ENCODE assay signal across 1 cellular context in the genomic region with DNA sequence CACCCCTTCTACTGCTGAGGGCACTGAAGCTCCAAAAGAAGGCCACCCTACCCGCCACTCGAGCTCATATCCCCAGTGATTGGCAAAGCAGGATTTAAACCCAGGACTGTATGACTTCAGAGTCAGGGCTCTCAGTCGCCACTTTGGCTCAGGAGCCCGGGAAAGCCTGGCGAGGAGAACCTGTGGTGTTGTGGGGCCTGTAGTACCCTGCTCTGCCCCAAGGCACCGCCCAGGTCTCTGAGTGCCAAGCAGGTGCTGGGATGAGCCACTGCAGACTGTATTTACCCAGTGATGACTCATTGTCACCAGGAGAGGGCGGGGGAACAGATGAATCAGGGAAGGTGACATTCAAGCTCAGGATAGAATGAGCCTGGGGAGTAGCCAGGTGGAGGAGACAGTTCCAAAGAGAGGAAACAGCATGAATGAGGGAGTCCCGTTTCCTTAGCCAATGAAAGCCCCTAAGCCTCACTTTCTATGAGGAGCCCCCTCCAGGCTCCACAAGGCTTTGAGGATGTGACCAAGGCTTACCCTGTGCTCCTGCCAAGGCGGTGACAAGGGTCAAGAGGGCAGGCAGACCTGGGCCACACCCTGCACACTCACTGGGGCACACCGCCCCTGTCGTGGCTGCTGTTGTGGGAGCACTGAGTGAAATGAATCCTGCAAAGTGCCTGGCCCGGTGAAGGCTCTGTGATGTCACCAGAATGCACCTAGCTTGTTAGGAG.
TF ChIP-seq lines count a peak whose summit lies in the region.

No MANE protein-coding gene starts in this region.

TF ChIP-seq in HepG2, 621 proteins besides CTCF, POLR2A, EP300 and RAD21 (continued from another document and continues in another):
- TF ChIP-seq, protein P1, sequence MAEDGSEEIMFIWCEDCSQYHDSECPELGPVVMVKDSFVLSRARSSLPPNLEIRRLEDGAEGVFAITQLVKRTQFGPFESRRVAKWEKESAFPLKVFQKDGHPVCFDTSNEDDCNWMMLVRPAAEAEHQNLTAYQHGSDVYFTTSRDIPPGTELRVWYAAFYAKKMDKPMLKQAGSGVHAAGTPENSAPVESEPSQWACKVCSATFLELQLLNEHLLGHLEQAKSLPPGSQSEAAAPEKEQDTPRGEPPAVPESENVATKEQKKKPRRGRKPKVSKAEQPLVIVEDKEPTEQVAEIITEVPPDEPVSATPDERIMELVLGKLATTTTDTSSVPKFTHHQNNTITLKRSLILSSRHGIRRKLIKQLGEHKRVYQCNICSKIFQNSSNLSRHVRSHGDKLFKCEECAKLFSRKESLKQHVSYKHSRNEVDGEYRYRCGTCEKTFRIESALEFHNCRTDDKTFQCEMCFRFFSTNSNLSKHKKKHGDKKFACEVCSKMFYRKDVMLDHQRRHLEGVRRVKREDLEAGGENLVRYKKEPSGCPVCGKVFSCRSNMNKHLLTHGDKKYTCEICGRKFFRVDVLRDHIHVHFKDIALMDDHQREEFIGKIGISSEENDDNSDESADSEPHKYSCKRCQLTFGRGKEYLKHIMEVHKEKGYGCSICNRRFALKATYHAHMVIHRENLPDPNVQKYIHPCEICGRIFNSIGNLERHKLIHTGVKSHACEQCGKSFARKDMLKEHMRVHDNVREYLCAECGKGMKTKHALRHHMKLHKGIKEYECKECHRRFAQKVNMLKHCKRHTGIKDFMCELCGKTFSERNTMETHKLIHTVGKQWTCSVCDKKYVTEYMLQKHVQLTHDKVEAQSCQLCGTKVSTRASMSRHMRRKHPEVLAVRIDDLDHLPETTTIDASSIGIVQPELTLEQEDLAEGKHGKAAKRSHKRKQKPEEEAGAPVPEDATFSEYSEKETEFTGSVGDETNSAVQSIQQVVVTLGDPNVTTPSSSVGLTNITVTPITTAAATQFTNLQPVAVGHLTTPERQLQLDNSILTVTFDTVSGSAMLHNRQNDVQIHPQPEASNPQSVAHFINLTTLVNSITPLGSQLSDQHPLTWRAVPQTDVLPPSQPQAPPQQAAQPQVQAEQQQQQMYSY (CRISPR knock-in tag; IDR thresholded peaks at IDR 0.05) = peak; percentile 31; the same call in 1 of the 2 replicates
- TF ChIP-seq MEIS2 (CRISPR knock-in tag; IDR thresholded peaks at IDR 0.05) = no peak
- TF ChIP-seq SRSF4 (IDR thresholded peaks at IDR 0.05; ENCODE audit: low read depth, low read length, poor library complexity, severe bottlenecking) = no peak
- TF ChIP-seq RBM39 (IDR thresholded peaks at IDR 0.05; ENCODE audit: low read depth, low read length, poor library complexity, severe bottlenecking) = no peak
- TF ChIP-seq, protein P2, sequence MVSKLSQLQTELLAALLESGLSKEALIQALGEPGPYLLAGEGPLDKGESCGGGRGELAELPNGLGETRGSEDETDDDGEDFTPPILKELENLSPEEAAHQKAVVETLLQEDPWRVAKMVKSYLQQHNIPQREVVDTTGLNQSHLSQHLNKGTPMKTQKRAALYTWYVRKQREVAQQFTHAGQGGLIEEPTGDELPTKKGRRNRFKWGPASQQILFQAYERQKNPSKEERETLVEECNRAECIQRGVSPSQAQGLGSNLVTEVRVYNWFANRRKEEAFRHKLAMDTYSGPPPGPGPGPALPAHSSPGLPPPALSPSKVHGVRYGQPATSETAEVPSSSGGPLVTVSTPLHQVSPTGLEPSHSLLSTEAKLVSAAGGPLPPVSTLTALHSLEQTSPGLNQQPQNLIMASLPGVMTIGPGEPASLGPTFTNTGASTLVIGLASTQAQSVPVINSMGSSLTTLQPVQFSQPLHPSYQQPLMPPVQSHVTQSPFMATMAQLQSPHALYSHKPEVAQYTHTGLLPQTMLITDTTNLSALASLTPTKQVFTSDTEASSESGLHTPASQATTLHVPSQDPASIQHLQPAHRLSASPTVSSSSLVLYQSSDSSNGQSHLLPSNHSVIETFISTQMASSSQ (IDR thresholded peaks at IDR 0.05; ENCODE audit: low read depth) = no peak
- TF ChIP-seq, protein P2 (CRISPR knock-in tag; IDR thresholded peaks at IDR 0.05; ENCODE audit: borderline replicate concordance) = peak; percentile 50; the same call in 1 of the 2 replicates
- TF ChIP-seq, protein P3, sequence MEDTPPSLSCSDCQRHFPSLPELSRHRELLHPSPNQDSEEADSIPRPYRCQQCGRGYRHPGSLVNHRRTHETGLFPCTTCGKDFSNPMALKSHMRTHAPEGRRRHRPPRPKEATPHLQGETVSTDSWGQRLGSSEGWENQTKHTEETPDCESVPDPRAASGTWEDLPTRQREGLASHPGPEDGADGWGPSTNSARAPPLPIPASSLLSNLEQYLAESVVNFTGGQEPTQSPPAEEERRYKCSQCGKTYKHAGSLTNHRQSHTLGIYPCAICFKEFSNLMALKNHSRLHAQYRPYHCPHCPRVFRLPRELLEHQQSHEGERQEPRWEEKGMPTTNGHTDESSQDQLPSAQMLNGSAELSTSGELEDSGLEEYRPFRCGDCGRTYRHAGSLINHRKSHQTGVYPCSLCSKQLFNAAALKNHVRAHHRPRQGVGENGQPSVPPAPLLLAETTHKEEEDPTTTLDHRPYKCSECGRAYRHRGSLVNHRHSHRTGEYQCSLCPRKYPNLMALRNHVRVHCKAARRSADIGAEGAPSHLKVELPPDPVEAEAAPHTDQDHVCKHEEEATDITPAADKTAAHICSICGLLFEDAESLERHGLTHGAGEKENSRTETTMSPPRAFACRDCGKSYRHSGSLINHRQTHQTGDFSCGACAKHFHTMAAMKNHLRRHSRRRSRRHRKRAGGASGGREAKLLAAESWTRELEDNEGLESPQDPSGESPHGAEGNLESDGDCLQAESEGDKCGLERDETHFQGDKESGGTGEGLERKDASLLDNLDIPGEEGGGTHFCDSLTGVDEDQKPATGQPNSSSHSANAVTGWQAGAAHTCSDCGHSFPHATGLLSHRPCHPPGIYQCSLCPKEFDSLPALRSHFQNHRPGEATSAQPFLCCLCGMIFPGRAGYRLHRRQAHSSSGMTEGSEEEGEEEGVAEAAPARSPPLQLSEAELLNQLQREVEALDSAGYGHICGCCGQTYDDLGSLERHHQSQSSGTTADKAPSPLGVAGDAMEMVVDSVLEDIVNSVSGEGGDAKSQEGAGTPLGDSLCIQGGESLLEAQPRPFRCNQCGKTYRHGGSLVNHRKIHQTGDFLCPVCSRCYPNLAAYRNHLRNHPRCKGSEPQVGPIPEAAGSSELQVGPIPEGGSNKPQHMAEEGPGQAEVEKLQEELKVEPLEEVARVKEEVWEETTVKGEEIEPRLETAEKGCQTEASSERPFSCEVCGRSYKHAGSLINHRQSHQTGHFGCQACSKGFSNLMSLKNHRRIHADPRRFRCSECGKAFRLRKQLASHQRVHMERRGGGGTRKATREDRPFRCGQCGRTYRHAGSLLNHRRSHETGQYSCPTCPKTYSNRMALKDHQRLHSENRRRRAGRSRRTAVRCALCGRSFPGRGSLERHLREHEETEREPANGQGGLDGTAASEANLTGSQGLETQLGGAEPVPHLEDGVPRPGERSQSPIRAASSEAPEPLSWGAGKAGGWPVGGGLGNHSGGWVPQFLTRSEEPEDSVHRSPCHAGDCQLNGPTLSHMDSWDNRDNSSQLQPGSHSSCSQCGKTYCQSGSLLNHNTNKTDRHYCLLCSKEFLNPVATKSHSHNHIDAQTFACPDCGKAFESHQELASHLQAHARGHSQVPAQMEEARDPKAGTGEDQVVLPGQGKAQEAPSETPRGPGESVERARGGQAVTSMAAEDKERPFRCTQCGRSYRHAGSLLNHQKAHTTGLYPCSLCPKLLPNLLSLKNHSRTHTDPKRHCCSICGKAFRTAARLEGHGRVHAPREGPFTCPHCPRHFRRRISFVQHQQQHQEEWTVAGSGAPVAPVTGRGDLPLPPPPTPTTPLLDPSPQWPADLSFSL (CRISPR knock-in tag; IDR thresholded peaks at IDR 0.05) = no peak
- TF ChIP-seq ZNF556 (CRISPR knock-in tag; IDR thresholded peaks at IDR 0.05; ENCODE audit: borderline replicate concordance) = 0 out of 2 replicates have a peak, but pooled peaks have one; percentile 20
- TF ChIP-seq ZNF660 (CRISPR knock-in tag; IDR thresholded peaks at IDR 0.05; ENCODE audit: borderline replicate concordance, low read depth) = no peak
- TF ChIP-seq ZNF792 (CRISPR knock-in tag; IDR thresholded peaks at IDR 0.05) = peak; percentile 75
- TF ChIP-seq, protein P4, sequence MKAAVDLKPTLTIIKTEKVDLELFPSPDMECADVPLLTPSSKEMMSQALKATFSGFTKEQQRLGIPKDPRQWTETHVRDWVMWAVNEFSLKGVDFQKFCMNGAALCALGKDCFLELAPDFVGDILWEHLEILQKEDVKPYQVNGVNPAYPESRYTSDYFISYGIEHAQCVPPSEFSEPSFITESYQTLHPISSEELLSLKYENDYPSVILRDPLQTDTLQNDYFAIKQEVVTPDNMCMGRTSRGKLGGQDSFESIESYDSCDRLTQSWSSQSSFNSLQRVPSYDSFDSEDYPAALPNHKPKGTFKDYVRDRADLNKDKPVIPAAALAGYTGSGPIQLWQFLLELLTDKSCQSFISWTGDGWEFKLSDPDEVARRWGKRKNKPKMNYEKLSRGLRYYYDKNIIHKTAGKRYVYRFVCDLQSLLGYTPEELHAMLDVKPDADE (CRISPR knock-in tag; IDR thresholded peaks at IDR 0.05) = no peak
- TF ChIP-seq NCOA1 (CRISPR knock-in tag; IDR thresholded peaks at IDR 0.05) = no peak
- TF ChIP-seq, protein P5, sequence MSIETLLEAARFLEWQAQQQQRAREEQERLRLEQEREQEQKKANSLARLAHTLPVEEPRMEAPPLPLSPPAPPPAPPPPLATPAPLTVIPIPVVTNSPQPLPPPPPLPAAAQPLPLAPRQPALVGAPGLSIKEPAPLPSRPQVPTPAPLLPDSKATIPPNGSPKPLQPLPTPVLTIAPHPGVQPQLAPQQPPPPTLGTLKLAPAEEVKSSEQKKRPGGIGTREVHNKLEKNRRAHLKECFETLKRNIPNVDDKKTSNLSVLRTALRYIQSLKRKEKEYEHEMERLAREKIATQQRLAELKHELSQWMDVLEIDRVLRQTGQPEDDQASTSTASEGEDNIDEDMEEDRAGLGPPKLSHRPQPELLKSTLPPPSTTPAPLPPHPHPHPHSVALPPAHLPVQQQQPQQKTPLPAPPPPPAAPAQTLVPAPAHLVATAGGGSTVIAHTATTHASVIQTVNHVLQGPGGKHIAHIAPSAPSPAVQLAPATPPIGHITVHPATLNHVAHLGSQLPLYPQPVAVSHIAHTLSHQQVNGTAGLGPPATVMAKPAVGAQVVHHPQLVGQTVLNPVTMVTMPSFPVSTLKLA (IDR thresholded peaks at IDR 0.05) = no peak
- TF ChIP-seq, protein P6, sequence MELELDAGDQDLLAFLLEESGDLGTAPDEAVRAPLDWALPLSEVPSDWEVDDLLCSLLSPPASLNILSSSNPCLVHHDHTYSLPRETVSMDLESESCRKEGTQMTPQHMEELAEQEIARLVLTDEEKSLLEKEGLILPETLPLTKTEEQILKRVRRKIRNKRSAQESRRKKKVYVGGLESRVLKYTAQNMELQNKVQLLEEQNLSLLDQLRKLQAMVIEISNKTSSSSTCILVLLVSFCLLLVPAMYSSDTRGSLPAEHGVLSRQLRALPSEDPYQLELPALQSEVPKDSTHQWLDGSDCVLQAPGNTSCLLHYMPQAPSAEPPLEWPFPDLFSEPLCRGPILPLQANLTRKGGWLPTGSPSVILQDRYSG (CRISPR knock-in tag; IDR thresholded peaks at IDR 0.05) = no peak
- peak; percentile 97 for TF ChIP-seq JUN (CRISPR knock-in tag; IDR thresholded peaks at IDR 0.05)
- TF ChIP-seq ZNF83 (CRISPR knock-in tag; IDR thresholded peaks at IDR 0.05; ENCODE audit: borderline replicate concordance) = no peak
- TF ChIP-seq MIER2 (CRISPR knock-in tag; IDR thresholded peaks at IDR 0.05) = no peak
- TF ChIP-seq ZNF136 (CRISPR knock-in tag; IDR thresholded peaks at IDR 0.05; ENCODE audit: low read depth) = 0 out of 2 replicates have a peak, but pooled peaks have one; percentile 73
- TF ChIP-seq CENPT (CRISPR knock-in tag; IDR thresholded peaks at IDR 0.05; ENCODE audit: low read depth) = no peak
- TF ChIP-seq EEA1 (CRISPR knock-in tag; IDR thresholded peaks at IDR 0.05; ENCODE audit: borderline replicate concordance) = no peak
- TF ChIP-seq ZMYM4 (CRISPR knock-in tag; IDR thresholded peaks at IDR 0.05) = no peak
- no peak for TF ChIP-seq GFI1 (CRISPR knock-in tag; IDR thresholded peaks at IDR 0.05; ENCODE audit: borderline replicate concordance)
- TF ChIP-seq, protein P7, sequence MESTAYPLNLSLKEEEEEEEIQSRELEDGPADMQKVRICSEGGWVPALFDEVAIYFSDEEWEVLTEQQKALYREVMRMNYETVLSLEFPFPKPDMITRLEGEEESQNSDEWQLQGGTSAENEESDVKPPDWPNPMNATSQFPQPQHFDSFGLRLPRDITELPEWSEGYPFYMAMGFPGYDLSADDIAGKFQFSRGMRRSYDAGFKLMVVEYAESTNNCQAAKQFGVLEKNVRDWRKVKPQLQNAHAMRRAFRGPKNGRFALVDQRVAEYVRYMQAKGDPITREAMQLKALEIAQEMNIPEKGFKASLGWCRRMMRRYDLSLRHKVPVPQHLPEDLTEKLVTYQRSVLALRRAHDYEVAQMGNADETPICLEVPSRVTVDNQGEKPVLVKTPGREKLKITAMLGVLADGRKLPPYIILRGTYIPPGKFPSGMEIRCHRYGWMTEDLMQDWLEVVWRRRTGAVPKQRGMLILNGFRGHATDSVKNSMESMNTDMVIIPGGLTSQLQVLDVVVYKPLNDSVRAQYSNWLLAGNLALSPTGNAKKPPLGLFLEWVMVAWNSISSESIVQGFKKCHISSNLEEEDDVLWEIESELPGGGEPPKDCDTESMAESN (CRISPR knock-in tag; conservative IDR thresholded peaks at IDR 0.05) = no peak
